8 cellular contexts compared by ENCODE assay signal in genomic region chr16:89711601-89712475, GRCh38. TPM values are rescaled to one million over a fixed set of nuclear protein-coding genes. Genes with fewer than 3 reads are reported as not detected.
A peak's percentile ranks its signal among the peaks of the same experiment; 100 is the strongest.
DNase-seq lines count a peak whose midpoint lies in the region; ATAC-seq, FAIRE-seq and TF ChIP-seq lines count a peak whose summit lies in the region.

No MANE protein-coding gene starts in this region.

- FAIRE-seq in frontal cortex (lab: Jason Lieb, UNC), result no peak

- DNase-seq in CD1c-positive myeloid dendritic cell (ENCODE audit: extremely low spot score) (peak; percentile 58), activated T-helper 1 cell treated with Interleukin-2 at 50 U/mL for 16 hours (ENCODE audit: low read depth) (peak; percentile 35), frontal cortex (ENCODE audit: low spot score in 2 of 2) (peak; percentile 54 to 69), skeletal muscle cell (ENCODE audit: low read depth) (no peak), NCI-H2029 (lab: John Stamatoyannopoulos, UW) (no peak), NCI-H2107 treated with DMSO at 0.1 percent for 48 hours (lab: John Stamatoyannopoulos, UW; ENCODE audit: unreplicated experiment) (no peak)

- peak; percentile 56 for ATAC-seq in GM21723 (IDR thresholded peaks at IDR 0.05; ENCODE audit: unreplicated experiment)

- H3K4me3 ChIP-seq in skeletal muscle cell (ENCODE audit: low read depth, low read length), result peak overlapping the region; percentile 71

TF ChIP-seq in PFSK-1, 5 proteins besides CTCF, POLR2A, EP300 and RAD21:
- TF ChIP-seq POLR2AphosphoS5 (IDR thresholded peaks at IDR 0.05; ENCODE audit: low read depth, low read length), result peak; percentile 95
- TF ChIP-seq, protein P1, sequence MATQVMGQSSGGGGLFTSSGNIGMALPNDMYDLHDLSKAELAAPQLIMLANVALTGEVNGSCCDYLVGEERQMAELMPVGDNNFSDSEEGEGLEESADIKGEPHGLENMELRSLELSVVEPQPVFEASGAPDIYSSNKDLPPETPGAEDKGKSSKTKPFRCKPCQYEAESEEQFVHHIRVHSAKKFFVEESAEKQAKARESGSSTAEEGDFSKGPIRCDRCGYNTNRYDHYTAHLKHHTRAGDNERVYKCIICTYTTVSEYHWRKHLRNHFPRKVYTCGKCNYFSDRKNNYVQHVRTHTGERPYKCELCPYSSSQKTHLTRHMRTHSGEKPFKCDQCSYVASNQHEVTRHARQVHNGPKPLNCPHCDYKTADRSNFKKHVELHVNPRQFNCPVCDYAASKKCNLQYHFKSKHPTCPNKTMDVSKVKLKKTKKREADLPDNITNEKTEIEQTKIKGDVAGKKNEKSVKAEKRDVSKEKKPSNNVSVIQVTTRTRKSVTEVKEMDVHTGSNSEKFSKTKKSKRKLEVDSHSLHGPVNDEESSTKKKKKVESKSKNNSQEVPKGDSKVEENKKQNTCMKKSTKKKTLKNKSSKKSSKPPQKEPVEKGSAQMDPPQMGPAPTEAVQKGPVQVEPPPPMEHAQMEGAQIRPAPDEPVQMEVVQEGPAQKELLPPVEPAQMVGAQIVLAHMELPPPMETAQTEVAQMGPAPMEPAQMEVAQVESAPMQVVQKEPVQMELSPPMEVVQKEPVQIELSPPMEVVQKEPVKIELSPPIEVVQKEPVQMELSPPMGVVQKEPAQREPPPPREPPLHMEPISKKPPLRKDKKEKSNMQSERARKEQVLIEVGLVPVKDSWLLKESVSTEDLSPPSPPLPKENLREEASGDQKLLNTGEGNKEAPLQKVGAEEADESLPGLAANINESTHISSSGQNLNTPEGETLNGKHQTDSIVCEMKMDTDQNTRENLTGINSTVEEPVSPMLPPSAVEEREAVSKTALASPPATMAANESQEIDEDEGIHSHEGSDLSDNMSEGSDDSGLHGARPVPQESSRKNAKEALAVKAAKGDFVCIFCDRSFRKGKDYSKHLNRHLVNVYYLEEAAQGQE (IDR thresholded peaks at IDR 0.05; ENCODE audit: insufficient read depth in 1 of 2, low read depth in 2 of 2, low read length in 2 of 2), result no peak
- 0 out of 2 replicates have a peak, but pooled peaks have one; percentile 64 for TF ChIP-seq SIN3A (IDR thresholded peaks at IDR 0.05; ENCODE audit: borderline replicate concordance, insufficient read depth, low read length)
- TF ChIP-seq FOXP2 (optimal IDR thresholded peaks at IDR 0.05; ENCODE audit: borderline replicate concordance, extremely low read depth, extremely low read length, insufficient read depth), result peak; percentile 23
- TF ChIP-seq TAF1 (IDR thresholded peaks at IDR 0.05; ENCODE audit: borderline replicate concordance, insufficient read depth, low read length), result peak; percentile 72; the same call in 1 of the 2 replicates

RNA-seq across cellular contexts. Expression of gene VPS9D1, which starts 8.9 kb away (rescaled TPM):
- 9.5 TPM for polyA plus RNA-seq in PFSK-1 (2012; ENCODE audit: insufficient read length, low read depth)
- 7.7 TPM for total RNA-seq in frontal cortex

RNA-seq across cellular contexts. Expression of gene ZNF276, which starts 9.5 kb away (rescaled TPM):
- 45.8 TPM for polyA plus RNA-seq in PFSK-1 (2012; ENCODE audit: insufficient read length, low read depth)
- total RNA-seq in frontal cortex, result 11.8 TPM

RNA-seq across cellular contexts. Expression of gene SPATA2L, which starts 10.3 kb away (rescaled TPM):
- 70.9 TPM for polyA plus RNA-seq in PFSK-1 (2012; ENCODE audit: insufficient read length, low read depth)
- total RNA-seq in frontal cortex, result 20.0 TPM

RNA-seq across cellular contexts. Expression of gene CDK10, which starts 25.3 kb away (rescaled TPM):
- polyA plus RNA-seq in PFSK-1 (2012; ENCODE audit: insufficient read length, low read depth), result 68.4 TPM
- total RNA-seq in frontal cortex, result 30.6 TPM

RNA-seq across cellular contexts. Expression of gene SPATA33, which starts 54.2 kb away (rescaled TPM):
- 2.5 TPM for polyA plus RNA-seq in PFSK-1 (2012; ENCODE audit: insufficient read length, low read depth)
- total RNA-seq in frontal cortex, result 7.7 TPM

Comparison
In these comparisons a context has a peak if more than half of its experiments do, and no peak if none do; other contexts are left out.
1. DNase-seq: peak in CD1c-positive myeloid dendritic cell (single experiment), activated T-helper 1 cell treated with Interleukin-2 at 50 U/mL for 16 hours (single experiment) and frontal cortex (2 of 2); none in skeletal muscle cell (single experiment), NCI-H2029 (single experiment) and NCI-H2107 treated with DMSO at 0.1 percent for 48 hours (single experiment).